8 cellular contexts compared by ENCODE assay signal in genomic region chr9:110255417-110256141, GRCh38. TPM values are rescaled to one million over a fixed set of nuclear protein-coding genes. Genes with fewer than 3 reads are reported as not detected.
DNase-seq lines count a peak whose midpoint lies in the region; ATAC-seq, FAIRE-seq and TF ChIP-seq lines count a peak whose summit lies in the region.

No MANE protein-coding gene starts in this region.

- H3K9me3 ChIP-seq in upper lobe of left lung: no peaks in the 10 kb centered on the region

- intact Hi-C loops in activated naive CD4-positive, alpha-beta T cell treated with anti-CD3 and anti-CD28 coated beads for 36 hours (cut with micrococcal nuclease): loop anchor here (1.0 to 10.0 kb wide), 10 partner anchors 67 to 1659 kb away; partner anchors contain the start of genes CTNNAL1, DNAJC25 and ZNF483

- H3K4me1 Mint-ChIP-seq in activated naive CD4-positive, alpha-beta T cell treated with anti-CD3 and anti-CD28 coated beads for 36 hours (ENCODE audit: low read depth): peaks cover 59% of the 10 kb centered on the region

- H3K4me1 ChIP-seq in upper lobe of left lung: peaks cover 25 to 47% (median 31%) of the 10 kb centered on the region in 4 donors

- peaks cover 33% of the 10 kb centered on the region for H3K36me3 Mint-ChIP-seq in activated naive CD4-positive, alpha-beta T cell treated with anti-CD3 and anti-CD28 coated beads for 36 hours (ENCODE audit: low read depth)

- POLR2A ChIA-PET in AG04449 (lab: Yijun Ruan, JAX): interaction anchor here (1.0 to 1.2 kb wide), 3 partner anchors 16 to 185 kb away, joined by 3 to 5 read pairs (median 3); no protein-coding TSS in a partner anchor

- no peak for TF ChIP-seq CTCF in AG04449 (IDR thresholded peaks at IDR 0.05; ENCODE audit: insufficient read depth, low read length, missing control alignments)
- peak in 1 of 6 experiments; percentile 12 for TF ChIP-seq CTCF in upper lobe of left lung (IDR thresholded peaks at IDR 0.05)

- H3K27ac ChIP-seq in upper lobe of left lung: peak overlapping the region; percentile 91 to 97 (median 96)

- ATAC-seq in GM18868 (IDR thresholded peaks at IDR 0.05; ENCODE audit: unreplicated experiment): peak; percentile 20
- peak; percentile 18 for ATAC-seq in HG03139 (IDR thresholded peaks at IDR 0.05; ENCODE audit: unreplicated experiment)
- ATAC-seq in upper lobe of left lung (ENCODE audit: low FRiP score in 2 of 2): peak; percentile 62 to 82

- TF ChIP-seq POLR2A in upper lobe of left lung (IDR thresholded peaks at IDR 0.05): peak in 3 of 4 donors; percentile 42 to 64 (median 44)

- peak overlapping the region; percentile 94 for H3K27ac Mint-ChIP-seq in activated naive CD4-positive, alpha-beta T cell treated with anti-CD3 and anti-CD28 coated beads for 36 hours

- no peaks in the 10 kb centered on the region for H3K27me3 Mint-ChIP-seq in activated naive CD4-positive, alpha-beta T cell treated with anti-CD3 and anti-CD28 coated beads for 36 hours (ENCODE audit: low read depth)

- FAIRE-seq in RCC 7860 (lab: Jason Lieb, UNC): peak; percentile 34

- WGBS in upper lobe of left lung, 2 donors: 0 to 1% methylated on average over 7 to 25 of the region's 54 CpGs

- no peak for TF ChIP-seq EP300 in upper lobe of left lung (IDR thresholded peaks at IDR 0.05)

- H3K4me3 ChIP-seq in AG04449 (ENCODE audit: low read depth, low read length): peak overlapping the region; percentile 89
- peak overlapping the region; percentile 76 to 95 (median 92) for H3K4me3 ChIP-seq in upper lobe of left lung

- H3K27me3 ChIP-seq in upper lobe of left lung: no peaks in the 10 kb centered on the region

- no peaks in the 10 kb centered on the region for H3K9me3 Mint-ChIP-seq in activated naive CD4-positive, alpha-beta T cell treated with anti-CD3 and anti-CD28 coated beads for 36 hours

- peak overlapping the region; percentile 91 for H3K4me3 Mint-ChIP-seq in activated naive CD4-positive, alpha-beta T cell treated with anti-CD3 and anti-CD28 coated beads for 36 hours

- CTCF ChIA-PET in AG04449 (lab: Yijun Ruan, JAX): interaction anchor here (0.9 to 1.2 kb wide), 2 partner anchors 72 to 368 kb away, joined by 3 read pairs; no protein-coding TSS in a partner anchor
- CTCF ChIA-PET in activated naive CD4-positive, alpha-beta T cell treated with anti-CD3 and anti-CD28 coated beads for 36 hours (lab: Charles Lee): interaction anchor here (1.0 kb wide), 1 partner anchor 72 kb away, joined by 3 read pairs; no protein-coding TSS in a partner anchor

- H3K36me3 ChIP-seq in upper lobe of left lung: peaks cover 0 to 4% (median under 1%) of the 10 kb centered on the region in 4 donors

- DNase-seq in AG04449 (ENCODE audit: low read depth, low spot score): no peak
- peak; percentile 79 for DNase-seq in RCC 7860 (ENCODE audit: low spot score)
- peak; percentile 69 for DNase-seq in activated naive CD4-positive, alpha-beta T cell treated with anti-CD3 and anti-CD28 coated beads for 36 hours
- DNase-seq in germinal center (ENCODE audit: low spot score): peak; percentile 13
- peak; percentile 30 for DNase-seq in occipital lobe (lab: John Stamatoyannopoulos, UW)
- peak; percentile 86 to 92 for DNase-seq in upper lobe of left lung

RNA-seq across cellular contexts. Expression of gene TXN, which starts 0.7 kb away (rescaled TPM):
- 100 to 1,000 TPM; 460 to 475 TPM for total RNA-seq in activated naive CD4-positive, alpha-beta T cell treated with anti-CD3 and anti-CD28 coated beads for 36 hours
- 98.9 TPM for total RNA-seq in occipital lobe
- 100 to 1,000 TPM in 4 of 6 donors, 10 to 100 TPM in 2; 27.2 to 179 (median 165) TPM for total RNA-seq in upper lobe of left lung

RNA-seq across cellular contexts. Expression of gene C9orf152, which starts 47.6 kb away (rescaled TPM):
- total RNA-seq in activated naive CD4-positive, alpha-beta T cell treated with anti-CD3 and anti-CD28 coated beads for 36 hours: not detected
- total RNA-seq in occipital lobe (not detected), upper lobe of left lung (10 to 100 TPM in 5 of 6 donors, 1 to 10 TPM in 1; 6.3 to 26.3 (median 15.9) TPM)

Comparison
In these comparisons a context has a peak if more than half of its experiments do, and no peak if none do; other contexts are left out.
1. ATAC-seq: peak in every context shown above with its lines; median percentile 72 in upper lobe of left lung; 20 in GM18868; 18 in HG03139.